In genomic region chr15:75065851-75066509, GRCh38 we compare ENCODE assay signal across 13 cellular contexts. TPM values are rescaled to one million over a fixed set of nuclear protein-coding genes. Genes with fewer than 3 reads are reported as not detected.
DNase-seq lines count a peak whose midpoint lies in the region; ATAC-seq, FAIRE-seq and TF ChIP-seq lines count a peak whose summit lies in the region.
"Had no signal": no experiment of that assay in that cellular context is flagged by ENCODE, and none has a peak within 500 bp of the region (broad histone marks: within the 10 kb centered on the region; RNA-seq: fewer than 3 reads in every experiment).

No MANE protein-coding gene starts in this region.

- H3K36me3 ChIP-seq in CD8-positive, alpha-beta memory T cell (ENCODE audit: insufficient read depth, low read length), result no peaks in the 10 kb centered on the region
- H3K36me3 ChIP-seq in WERI-Rb-1 (no peaks in the 10 kb centered on the region), left lung (no peaks in the 10 kb centered on the region)
- H3K36me3 ChIP-seq: upper lobe of left lung had no signal

- H3K4me3 Mint-ChIP-seq in CD8-positive, alpha-beta memory T cell, result peak overlapping the region in 2 of 7 donors; percentile 36 to 41

- no peak for FAIRE-seq in GM12891 (lab: Jason Lieb, UNC)

- no peak for TF ChIP-seq CTCF in WERI-Rb-1 (IDR thresholded peaks at IDR 0.05; ENCODE audit: low read depth, low read length)
- TF ChIP-seq CTCF in left lung (IDR thresholded peaks at IDR 0.05), result no peak

- POLR2A ChIA-PET in CD8-positive, alpha-beta memory T cell (lab: Charles Lee), result interaction anchor here (0.6 kb wide), 2 partner anchors 131 to 136 kb away, joined by 3 read pairs; partner anchors contain the start of gene C15orf39

- peak; percentile 18 for ATAC-seq in left lung
- no peak for ATAC-seq in HG02885 (IDR thresholded peaks at IDR 0.05; ENCODE audit: poor library complexity, unreplicated experiment)
- ATAC-seq: activated CD4-positive, CD25-positive, alpha-beta regulatory T cell treated with anti-CD3 and anti-CD28 coated beads, Interleukin-2, amount 50 U/mL, for 24 hours had no signal

- H3K36me3 Mint-ChIP-seq in CD8-positive, alpha-beta memory T cell, result no peaks in the 10 kb centered on the region

- H3K4me1 Mint-ChIP-seq in CD8-positive, alpha-beta memory T cell, result peaks cover 24 to 48% (median 47%) of the 10 kb centered on the region in 3 donors

- peaks cover 4 to 8% of the 10 kb centered on the region in 2 donors for H3K27me3 Mint-ChIP-seq in CD8-positive, alpha-beta memory T cell

- in situ Hi-C loops in KBM-7 (cut with MboI; ENCODE audit: low pct_unique_long_range_greater_than_20kb, low sequenced_read_pairs), result no loop called here

- H3K27ac Mint-ChIP-seq in CD8-positive, alpha-beta memory T cell, result peak overlapping the region in 6 of 8 donors; percentile 7 to 79 (median 34)

- H3K4me1 ChIP-seq in CD8-positive, alpha-beta memory T cell (ENCODE audit: insufficient read depth, low read length), result peaks cover 33% of the 10 kb centered on the region
- H3K4me1 ChIP-seq in left lung, result peaks cover 0 to 72% of the 10 kb centered on the region in 2 donors

- H3K9me3 ChIP-seq in CD8-positive, alpha-beta memory T cell (ENCODE audit: low read length), result no peaks in the 10 kb centered on the region
- H3K9me3 ChIP-seq in WERI-Rb-1 (ENCODE audit: severe bottlenecking), result no peaks in the 10 kb centered on the region
- peaks cover 0 to 3% of the 10 kb centered on the region in 2 donors for H3K9me3 ChIP-seq in left lung
- H3K9me3 ChIP-seq: upper lobe of left lung had no signal

- no peak overlapping the region for H3K4me3 ChIP-seq in CD8-positive, alpha-beta memory T cell (ENCODE audit: low read length)
- H3K4me3 ChIP-seq in WERI-Rb-1 (ENCODE audit: low read depth, low read length), result peak overlapping the region; percentile 16; the same call in 1 of the 2 replicates
- H3K4me3 ChIP-seq in left lung, result no peak overlapping the region
- H3K4me3 ChIP-seq: upper lobe of left lung had no signal

- TF ChIP-seq POLR2A in GM12891 (IDR thresholded peaks at IDR 0.05; ENCODE audit: low read depth, low read length), result no peak

- intact Hi-C loops in left lung (cut with DNase I), result no loop called here

- DNase-seq in CD8-positive, alpha-beta memory T cell, result no peak
- DNase-seq in KBM-7 (peak; percentile 63), WERI-Rb-1 (peak; percentile 62), left lung (no peak), retina (no peak), GM12891 (ENCODE audit: insufficient read length, low spot score) (no peak), SIG-M5 treated with dmso at 0.1 percent for 504 hours (lab: John Stamatoyannopoulos, UW; ENCODE audit: unreplicated experiment) (no peak)
- DNase-seq: DMS 273 treated with DMSO at 0.1 percent for 48 hours; islet precursor cell; stimulated activated CD4-positive, alpha-beta T cell treated with anti-CD3 and anti-CD28 coated beads, Interleukin-4, amount 100 ng/mL, for 24 hours had no signal

- no peaks in the 10 kb centered on the region for H3K27me3 ChIP-seq in CD8-positive, alpha-beta memory T cell (ENCODE audit: insufficient read depth, low read length, poor library complexity, severe bottlenecking)
- H3K27me3 ChIP-seq in WERI-Rb-1 (ENCODE audit: insufficient read depth, low read depth, severe bottlenecking) (no peaks in the 10 kb centered on the region), left lung (no peaks in the 10 kb centered on the region)
- H3K27me3 ChIP-seq: upper lobe of left lung had no signal

- peak overlapping the region; percentile 39 for H3K27ac ChIP-seq in CD8-positive, alpha-beta memory T cell (ENCODE audit: low read depth, low read length)
- H3K27ac ChIP-seq in WERI-Rb-1 (peak overlapping the region; percentile 86), left lung (no peak overlapping the region)
- H3K27ac ChIP-seq: upper lobe of left lung had no signal

- peaks cover 0 to 4% (median 0%) of the 10 kb centered on the region in 5 donors for H3K9me3 Mint-ChIP-seq in CD8-positive, alpha-beta memory T cell

- CTCF ChIA-PET in CD8-positive, alpha-beta memory T cell (lab: Charles Lee), result no interaction called here

TF ChIP-seq in GM12891, 5 proteins besides CTCF, POLR2A, EP300 and RAD21:
- TF ChIP-seq PAX5 (IDR thresholded peaks at IDR 0.05; ENCODE audit: insufficient read depth, low read length, severe bottlenecking), result no peak
- TF ChIP-seq SPI1 (IDR thresholded peaks at IDR 0.05; ENCODE audit: low read depth, low read length), result no peak
- no peak for TF ChIP-seq TAF1 (IDR thresholded peaks at IDR 0.05; ENCODE audit: low read depth, low read length)
- TF ChIP-seq POLR2AphosphoS5 (IDR thresholded peaks at IDR 0.05; ENCODE audit: low read depth, low read length), result no peak
- no peak for TF ChIP-seq POU2F2 (IDR thresholded peaks at IDR 0.05; ENCODE audit: low read depth, low read length)

RNA-seq across cellular contexts. Expression of gene PPCDC, which starts 42.6 kb away (rescaled TPM):
- 10 to 100 TPM; 35.5 to 39.2 TPM for total RNA-seq in CD8-positive, alpha-beta memory T cell
- polyA plus RNA-seq in CD8-positive, alpha-beta memory T cell, result 12.8 TPM
- total RNA-seq in left lung, result 10 to 100 TPM; 13.2 to 14.1 TPM
- polyA plus RNA-seq in GM12891 (2012; ENCODE audit: low read depth, missing spikeins), result 26.4 TPM

Comparison
In these comparisons a context has a peak if more than half of its experiments do, and no peak if none do; other contexts are left out.
1. DNase-seq: peak in KBM-7 (single experiment) and WERI-Rb-1 (single experiment); none in CD8-positive, alpha-beta memory T cell (0 of 5), left lung (0 of 2), retina (single experiment), GM12891 (single experiment) and SIG-M5 treated with dmso at 0.1 percent for 504 hours (single experiment).
2. H3K27ac ChIP-seq: peak in CD8-positive, alpha-beta memory T cell (single experiment) and WERI-Rb-1 (single experiment); none in left lung (0 of 2).